Comparison of ENCODE assay signal across 15 cellular contexts in genomic region chrX:57070185-57070984, GRCh38. TPM values are rescaled to one million over a fixed set of nuclear protein-coding genes. Genes with fewer than 3 reads are reported as not detected.
DNase-seq lines count a peak whose midpoint lies in the region; ATAC-seq and TF ChIP-seq lines count a peak whose summit lies in the region.
"Had no signal": no experiment of that assay in that cellular context is flagged by ENCODE, and none has a peak within 500 bp of the region (broad histone marks: within the 10 kb centered on the region; RNA-seq: fewer than 3 reads in every experiment).

No MANE protein-coding gene starts in this region.

- no peaks in the 10 kb centered on the region for H3K9me3 Mint-ChIP-seq in endothelial cell (ENCODE audit: unreplicated experiment)
- H3K9me3 Mint-ChIP-seq in neural progenitor cell, result peaks cover 4% of the 10 kb centered on the region
- H3K9me3 Mint-ChIP-seq: CD8-positive, alpha-beta memory T cell had no signal

- peak; percentile 10 for DNase-seq in SK-N-SH
- DNase-seq in endothelial cell (ENCODE audit: low spot score), result peak; percentile 2
- peak; percentile 1 for DNase-seq in neural progenitor cell (ENCODE audit: low spot score)
- DNase-seq in thyroid gland, result no peak
- no peak for DNase-seq in activated naive CD4-positive, alpha-beta T cell (lab: John Stamatoyannopoulos, UW)
- DNase-seq in sigmoid colon, result no peak
- DNase-seq: Caco-2; CD8-positive, alpha-beta memory T cell; DMS53; GF-D8; IMR-90 had no signal

- H3K27ac ChIP-seq in SK-N-SH (ENCODE audit: low read depth in 2 of 2, low read length in 1 of 2) (no peak overlapping the region), neural progenitor cell (no peak overlapping the region), thyroid gland (no peak overlapping the region), sigmoid colon (no peak overlapping the region)
- H3K27ac ChIP-seq: 22Rv1 had no signal

- intact Hi-C loops in thyroid gland (cut with DNase I), result no loop called here
- intact Hi-C loops in sigmoid colon (cut with DNase I), result no loop called here

- H3K9ac ChIP-seq in SK-N-SH, result no peak overlapping the region
- H3K9ac ChIP-seq in neural progenitor cell, result no peak overlapping the region

- H3K36me3 ChIP-seq in SK-N-SH (replicated peaks in 1 of 2; ENCODE audit: control insufficient read depth in 1 of 2, insufficient read depth in 2 of 2, low read length in 1 of 2), result no peaks in the 10 kb centered on the region
- H3K36me3 ChIP-seq in neural progenitor cell, result no peaks in the 10 kb centered on the region
- H3K36me3 ChIP-seq in thyroid gland, result no peaks in the 10 kb centered on the region
- no peaks in the 10 kb centered on the region for H3K36me3 ChIP-seq in sigmoid colon

- H3K27me3 Mint-ChIP-seq in endothelial cell (ENCODE audit: unreplicated experiment) (peaks cover 2% of the 10 kb centered on the region), neural progenitor cell (ENCODE audit: insufficient read depth, low read depth) (no peaks in the 10 kb centered on the region)

- no peak for TF ChIP-seq RAD21 in SK-N-SH (IDR thresholded peaks at IDR 0.05; ENCODE audit: low read length)

- H3K9me2 ChIP-seq in SK-N-SH, result no peaks in the 10 kb centered on the region

- H3K4me1 ChIP-seq in SK-N-SH (ENCODE audit: control insufficient read depth in 1 of 2, insufficient read depth in 2 of 2, low read depth in 1 of 2, low read length in 1 of 2) (no peaks in the 10 kb centered on the region), neural progenitor cell (no peaks in the 10 kb centered on the region), thyroid gland (no peaks in the 10 kb centered on the region), sigmoid colon (no peaks in the 10 kb centered on the region)

- no peaks in the 10 kb centered on the region for H3K4me1 Mint-ChIP-seq in endothelial cell (ENCODE audit: unreplicated experiment)
- no peaks in the 10 kb centered on the region for H3K4me1 Mint-ChIP-seq in neural progenitor cell
- H3K4me1 Mint-ChIP-seq: CD14-positive monocyte; CD8-positive, alpha-beta memory T cell had no signal

- H3K9me3 ChIP-seq in SK-N-SH, result no peaks in the 10 kb centered on the region
- no peaks in the 10 kb centered on the region for H3K9me3 ChIP-seq in neural progenitor cell (ENCODE audit: low read depth)
- H3K9me3 ChIP-seq in thyroid gland, result no peaks in the 10 kb centered on the region
- H3K9me3 ChIP-seq in sigmoid colon, result no peaks in the 10 kb centered on the region
- H3K9me3 ChIP-seq: Caco-2 had no signal

- H3K36me3 Mint-ChIP-seq in endothelial cell (ENCODE audit: low read depth, unreplicated experiment) (no peaks in the 10 kb centered on the region), neural progenitor cell (no peaks in the 10 kb centered on the region)
- H3K36me3 Mint-ChIP-seq: CD14-positive monocyte had no signal

- no peaks in the 10 kb centered on the region for H3K79me2 ChIP-seq in SK-N-SH (ENCODE audit: insufficient read depth)
- no peaks in the 10 kb centered on the region for H3K79me2 ChIP-seq in neural progenitor cell (ENCODE audit: low read depth)

- no peak overlapping the region for H3K4me2 ChIP-seq in SK-N-SH
- no peak overlapping the region for H3K4me2 ChIP-seq in neural progenitor cell

- H3K27ac Mint-ChIP-seq in endothelial cell (ENCODE audit: unreplicated experiment) (no peak overlapping the region), neural progenitor cell (no peak overlapping the region)
- H3K27ac Mint-ChIP-seq: CD14-positive monocyte; CD8-positive, alpha-beta memory T cell had no signal

- H3K4me3 ChIP-seq in SK-N-SH (ENCODE audit: low read depth in 2 of 2, low read length in 1 of 2), result no peak overlapping the region
- no peak overlapping the region for H3K4me3 ChIP-seq in neural progenitor cell
- no peak overlapping the region for H3K4me3 ChIP-seq in thyroid gland (replicated peaks in 1 of 3)
- H3K4me3 ChIP-seq in sigmoid colon, result no peak overlapping the region

- H3F3A ChIP-seq in SK-N-SH (replicated peaks; ENCODE audit: insufficient read depth), result no peaks in the 10 kb centered on the region
- H3F3A ChIP-seq in neural progenitor cell (ENCODE audit: low read depth), result no peaks in the 10 kb centered on the region

- POLR2A ChIA-PET in SK-N-SH (lab: Yijun Ruan, JAX), result no interaction called here

- ATAC-seq in SK-N-SH treated with all-trans-retinoic acid at 6 μM for 48 hours (no peak), HG03135 (IDR thresholded peaks at IDR 0.05; ENCODE audit: unreplicated experiment) (no peak)

- 28% methylated on average over 26 of the region's 32 CpGs for WGBS in SK-N-SH (ENCODE audit: low lambda C conversion rate)
- WGBS in thyroid gland, 2 donors, result 53 to 56% methylated on average over 28 to 30 of the region's 32 CpGs
- 75 to 88% methylated on average over 32 of the region's 32 CpGs for WGBS in sigmoid colon, 2 donors

- H3K4me3 Mint-ChIP-seq in endothelial cell (ENCODE audit: unreplicated experiment) (no peak overlapping the region), neural progenitor cell (no peak overlapping the region)
- H3K4me3 Mint-ChIP-seq: CD8-positive, alpha-beta memory T cell had no signal

- no peaks in the 10 kb centered on the region for H4K20me1 ChIP-seq in SK-N-SH (ENCODE audit: insufficient read depth)
- no peaks in the 10 kb centered on the region for H4K20me1 ChIP-seq in neural progenitor cell (ENCODE audit: low read depth)

- CTCF ChIA-PET in SK-N-SH (lab: Yijun Ruan, JAX), result no interaction called here

- TF ChIP-seq EP300 in SK-N-SH (IDR thresholded peaks at IDR 0.05; ENCODE audit: borderline replicate concordance in 1 of 2, low read depth in 1 of 2, low read length in 1 of 2) (no peak), sigmoid colon (IDR thresholded peaks at IDR 0.05) (no peak)

- H2AFZ ChIP-seq in SK-N-SH (ENCODE audit: low read depth), result no peak overlapping the region
- no peak overlapping the region for H2AFZ ChIP-seq in neural progenitor cell (replicated peaks)

- TF ChIP-seq POLR2A in thyroid gland (IDR thresholded peaks at IDR 0.05), result no peak
- no peak for TF ChIP-seq POLR2A in sigmoid colon (IDR thresholded peaks at IDR 0.05)

- H3K27me3 ChIP-seq in SK-N-SH (ENCODE audit: insufficient read depth) (peaks cover 10% of the 10 kb centered on the region; the same call in 1 of the 2 replicates), neural progenitor cell (no peaks in the 10 kb centered on the region), thyroid gland (peaks cover 3% of the 10 kb centered on the region), sigmoid colon (no peaks in the 10 kb centered on the region)

- TF ChIP-seq CTCF in SK-N-SH (IDR thresholded peaks at IDR 0.05), result no peak
- TF ChIP-seq CTCF in endothelial cell (IDR thresholded peaks at IDR 0.05; ENCODE audit: unreplicated experiment), result no peak
- TF ChIP-seq CTCF in neural progenitor cell (IDR thresholded peaks at IDR 0.05), result no peak
- no peak for TF ChIP-seq CTCF in thyroid gland (IDR thresholded peaks at IDR 0.05)
- TF ChIP-seq CTCF in sigmoid colon (IDR thresholded peaks at IDR 0.05), result no peak

TF ChIP-seq in SK-N-SH, 30 proteins besides CTCF, POLR2A, EP300 and RAD21:
- TF ChIP-seq FOSL2 (IDR thresholded peaks at IDR 0.05; ENCODE audit: borderline replicate concordance, low read depth), result no peak
- TF ChIP-seq RXRA (IDR thresholded peaks at IDR 0.05; ENCODE audit: borderline replicate concordance, low read depth), result no peak
- no peak for TF ChIP-seq TCF12 (IDR thresholded peaks at IDR 0.05)
- no peak for TF ChIP-seq EZH2phosphoT487 (IDR thresholded peaks at IDR 0.05; ENCODE audit: borderline replicate concordance, low read depth)
- no peak for TF ChIP-seq TAF1 (IDR thresholded peaks at IDR 0.05; ENCODE audit: borderline replicate concordance, low read depth, low read length)
- no peak for TF ChIP-seq NFIC (IDR thresholded peaks at IDR 0.05; ENCODE audit: borderline replicate concordance)

TF ChIP-seq in SK-N-SH treated with all-trans-retinoic acid at 6 μM for 48 hours, 23 proteins besides CTCF, POLR2A, EP300 and RAD21 (continues in another document):
- no peak for TF ChIP-seq TOX (CRISPR knock-in tag; IDR thresholded peaks at IDR 0.05; ENCODE audit: borderline replicate concordance)
- no peak for TF ChIP-seq ZC3H10 (CRISPR knock-in tag; IDR thresholded peaks at IDR 0.05)
- TF ChIP-seq GLIS3 (CRISPR knock-in tag; IDR thresholded peaks at IDR 0.05), result no peak
- no peak for TF ChIP-seq BACH2 (CRISPR knock-in tag; IDR thresholded peaks at IDR 0.05; ENCODE audit: borderline replicate concordance)
- TF ChIP-seq ZFP3 (CRISPR knock-in tag; IDR thresholded peaks at IDR 0.05), result no peak
- no peak for TF ChIP-seq OSR1 (CRISPR knock-in tag; IDR thresholded peaks at IDR 0.05)
- TF ChIP-seq CSDC2 (CRISPR knock-in tag; IDR thresholded peaks at IDR 0.05), result no peak
- no peak for TF ChIP-seq ZNF70 (CRISPR knock-in tag; IDR thresholded peaks at IDR 0.05)
- no peak for TF ChIP-seq ARNTL (CRISPR knock-in tag; IDR thresholded peaks at IDR 0.05; ENCODE audit: borderline replicate concordance, low read depth)
- no peak for TF ChIP-seq ESRRG (CRISPR knock-in tag; IDR thresholded peaks at IDR 0.05)
- no peak for TF ChIP-seq PATZ1 (CRISPR knock-in tag; IDR thresholded peaks at IDR 0.05; ENCODE audit: borderline replicate concordance)

RNA-seq across cellular contexts. Expression of gene SPIN2B, which starts 51.0 kb away (rescaled TPM):
- polyA plus RNA-seq in SK-N-SH (2012; rRNA removed) (16.9 and 20.2 TPM in 2 replicates), sigmoid colon (10 to 100 TPM in 2 of 3 donors, 1 to 10 TPM in 1; 8.4 to 12.0 (median 12.0) TPM)
- 16.3 and 20.5 TPM in 2 replicates for polyA plus RNA-seq in SK-N-SH (2012; cell fraction: cytosol; rRNA removed)
- polyA plus RNA-seq in SK-N-SH (2012; cell fraction: nucleus; rRNA removed), result 46.1 and 53.6 TPM in 2 replicates
- total RNA-seq in endothelial cell (ENCODE audit: unreplicated experiment) (16.5 TPM), neural progenitor cell (ENCODE audit: low replicate concordance) (6.0 and 15.3 TPM in 2 replicates), thyroid gland (10 to 100 TPM in 2 of 4 donors, 1 to 10 TPM in 2; 8.5 to 12.9 (median 10.7) TPM), sigmoid colon (10 to 100 TPM in 3 of 4 donors, 1 to 10 TPM in 1; 9.1 to 11.9 (median 10.4) TPM)

Comparison
In these comparisons a context has a peak if more than half of its experiments do, and no peak if none do; other contexts are left out.
1. DNase-seq: peak in SK-N-SH (single experiment), endothelial cell (single experiment) and neural progenitor cell (single experiment); none in thyroid gland (0 of 2), activated naive CD4-positive, alpha-beta T cell (0 of 4) and sigmoid colon (single experiment).